ENCODE assay signal across 8 cellular contexts in genomic region chr6:34791842-34792604, GRCh38. TPM values are rescaled to one million over a fixed set of nuclear protein-coding genes. Genes with fewer than 3 reads are reported as not detected.
DNase-seq lines count a peak whose midpoint lies in the region; ATAC-seq and TF ChIP-seq lines count a peak whose summit lies in the region.

TSS of gene BLTP3A (plus strand) at chr6:34792083. CDS start at chr6:34792251, 168 bp downstream.

- DNase-seq in GM12865 (ENCODE audit: low read depth) = peak; percentile 91
- DNase-seq in NCI-H128 (lab: John Stamatoyannopoulos, UW; ENCODE audit: unreplicated experiment) = peak; percentile 30
- peak; percentile 58 to 67 (median 65) for DNase-seq in T-helper 17 cell
- DNase-seq in anterior cingulate cortex (lab: John Stamatoyannopoulos, UW) = peak in 56 of 58 donors; percentile 9 to 85 (median 58)
- peak; percentile 87 for DNase-seq in hepatic stellate cell (ENCODE audit: low spot score)
- peak; percentile 92 for DNase-seq in retina
- peak; percentile 82 to 90 for DNase-seq in aorta

- TF ChIP-seq CTCF in GM12865 (IDR thresholded peaks at IDR 0.05; ENCODE audit: insufficient read depth, low read depth, low read length, missing control alignments) = peak; percentile 12

- peak within 1 kb of the TSS; percentile 99 for H3K4me3 Mint-ChIP-seq in T-helper 17 cell

- H3K27ac Mint-ChIP-seq in T-helper 17 cell = peak within 1 kb of the TSS; percentile 94

- no peaks in the 10 kb centered on the region for H3K27me3 Mint-ChIP-seq in T-helper 17 cell

- peaks cover 16% of the 10 kb centered on the region for H3K4me1 Mint-ChIP-seq in T-helper 17 cell

- peak within 1 kb of the TSS; percentile 70 for H3K4me3 ChIP-seq in GM12865 (ENCODE audit: low read depth, low read length)
- H3K4me3 ChIP-seq in aorta (ENCODE audit: low read length in 2 of 2) = peak within 1 kb of the TSS; percentile 80 to 91

- peaks cover 3% of the 10 kb centered on the region for H3K36me3 Mint-ChIP-seq in T-helper 17 cell (ENCODE audit: low read depth)

- H3K9me3 ChIP-seq in T-helper 17 cell (ENCODE audit: control insufficient read depth, low read length, poor library complexity, severe bottlenecking) (no peaks in the 10 kb centered on the region), aorta (ENCODE audit: control insufficient read depth, low read length) (no peaks in the 10 kb centered on the region)

- H3K27me3 ChIP-seq in aorta (ENCODE audit: control insufficient read depth in 1 of 2, insufficient read depth in 2 of 2, low read length in 1 of 2) = no peaks in the 10 kb centered on the region

- no peaks in the 10 kb centered on the region for H3K4me1 ChIP-seq in aorta (ENCODE audit: control insufficient read depth in 1 of 2, insufficient read depth in 2 of 2, low read length in 2 of 2)

- peak within 1 kb of the TSS; percentile 32 to 94 for H3K27ac ChIP-seq in aorta (ENCODE audit: low read depth in 1 of 2, low read length in 2 of 2)

- 0 to 1% methylated on average over 48 to 93 of the region's 93 CpGs for WGBS in aorta, 2 donors

- no peaks in the 10 kb centered on the region for H3K36me3 ChIP-seq in aorta (ENCODE audit: control insufficient read depth in 1 of 2, insufficient read depth in 2 of 2, low read length in 1 of 2)

- intact Hi-C loops in aorta (cut with DNase I) = no loop called here

- ATAC-seq in HG02623 (IDR thresholded peaks at IDR 0.05; ENCODE audit: unreplicated experiment) = peak; percentile 74
- peak; percentile 95 for ATAC-seq in T-helper 17 cell
- peak; percentile 94 for ATAC-seq in aorta (ENCODE audit: low FRiP score)

RNA-seq across cellular contexts. Expression of gene BLTP3A, which starts in this region (rescaled TPM):
- total RNA-seq in T-helper 17 cell (10 to 100 TPM; 10.5 to 16.3 TPM), aorta (10 to 100 TPM; 11.1 to 12.0 TPM)
- polyA plus RNA-seq in aorta = 1 to 10 TPM; 1.1 to 2.1 TPM

Comparison
In these comparisons a context has a peak if more than half of its experiments do, and no peak if none do; other contexts are left out.
1. Peak in every context shown above with its lines: DNase-seq, ATAC-seq, H3K4me3 ChIP-seq and H3K27ac ChIP-seq.
2. DNase-seq: peak in every context shown above with its lines; median percentile 92 in retina; 91 in GM12865; 87 in hepatic stellate cell; 86 in aorta; 65 in T-helper 17 cell; 58 in anterior cingulate cortex; 30 in NCI-H128.